ENCODE assay signal across 9 cellular contexts in the genomic region with DNA sequence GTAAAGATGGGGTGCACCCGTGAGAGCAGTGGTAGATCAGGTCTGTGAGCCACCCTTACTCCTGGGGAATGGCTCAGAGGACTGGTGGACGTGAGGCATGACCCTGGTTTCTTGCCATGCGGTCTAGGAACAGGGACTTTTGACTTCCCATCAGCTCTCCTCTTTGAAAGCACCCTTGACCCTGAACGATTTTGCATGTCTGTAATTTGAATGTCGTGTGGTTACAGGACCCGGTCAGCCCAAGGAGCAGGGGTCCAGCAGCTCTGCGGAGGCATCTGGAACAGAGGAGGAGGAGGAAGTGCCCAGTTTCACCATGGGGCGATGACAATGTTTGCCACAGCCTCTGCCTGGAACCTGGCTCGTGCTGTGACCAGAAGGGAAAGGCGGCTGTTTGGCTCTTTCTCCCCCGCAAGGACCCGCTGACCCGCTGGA. TPM values are rescaled to one million over a fixed set of nuclear protein-coding genes. Genes with fewer than 3 reads are reported as not detected.
DNase-seq lines count a peak whose midpoint lies in the region; ATAC-seq and TF ChIP-seq lines count a peak whose summit lies in the region.
"Had no signal": no experiment of that assay in that cellular context is flagged by ENCODE, and none has a peak within 500 bp of the region (broad histone marks: within the 10 kb centered on the region; RNA-seq: fewer than 3 reads in every experiment).

No MANE protein-coding gene starts in this region.

- H3K27me3 Mint-ChIP-seq in endodermal cell (ENCODE audit: insufficient read depth), result no peaks in the 10 kb centered on the region

- H3K27ac ChIP-seq in BLaER1, result peak overlapping the region; percentile 98
- H3K27ac ChIP-seq in endodermal cell (ENCODE audit: low read depth, low read length), result no peak overlapping the region
- H3K27ac ChIP-seq: right atrium auricular region had no signal

- H3K4me3 ChIP-seq in BLaER1 (peak overlapping the region; percentile 55; the same call in 1 of the 2 replicates), endodermal cell (ENCODE audit: low read length) (no peak overlapping the region)
- H3K4me3 ChIP-seq: right atrium auricular region had no signal

- peak overlapping the region; percentile 54 for H3K27ac Mint-ChIP-seq in endodermal cell

- H3K4me1 ChIP-seq in BLaER1 (peaks cover 100% of the 10 kb centered on the region), endodermal cell (ENCODE audit: control insufficient read depth, insufficient read depth, low read length) (peaks cover 3% of the 10 kb centered on the region)
- H3K4me1 ChIP-seq: right atrium auricular region had no signal

- no peak for TF ChIP-seq CTCF in endodermal cell (conservative IDR thresholded peaks at IDR 0.05)

- H3K9me3 ChIP-seq in BLaER1, result no peaks in the 10 kb centered on the region
- no peaks in the 10 kb centered on the region for H3K9me3 ChIP-seq in endodermal cell (ENCODE audit: control insufficient read depth, low read length)
- H3K9me3 ChIP-seq: right atrium auricular region had no signal

- no peaks in the 10 kb centered on the region for H3K9me3 Mint-ChIP-seq in endodermal cell

- WGBS in endodermal cell (ENCODE audit: insufficient coverage in 1 of 2, insufficient read length in 1 of 2), 2 experiments, result 92 to 98% methylated on average over 9 to 13 of the region's 13 CpGs

- H3K4me2 ChIP-seq in BLaER1, result peak overlapping the region; percentile 95

- H3K36me3 Mint-ChIP-seq in endodermal cell (ENCODE audit: low read depth), result peaks cover 53% of the 10 kb centered on the region

- peak; percentile 38 for ATAC-seq in GM18909 (IDR thresholded peaks at IDR 0.05; ENCODE audit: poor library complexity, unreplicated experiment)

- no peak overlapping the region for H3K4me3 Mint-ChIP-seq in endodermal cell

- H3K9ac ChIP-seq in BLaER1 (peak overlapping the region; percentile 82), endodermal cell (ENCODE audit: extremely low read depth, low read length, poor library complexity, severe bottlenecking) (no peak overlapping the region)

- peak; percentile 56 for DNase-seq in NOMO-1 treated with DMSO at 0.1 percent for 48 hours (lab: John Stamatoyannopoulos, UW; ENCODE audit: unreplicated experiment)
- no peak for DNase-seq in endodermal cell
- no peak for DNase-seq in NCI-H226
- DNase-seq in NCI-H2196 (lab: John Stamatoyannopoulos, UW; ENCODE audit: unreplicated experiment), result no peak
- DNase-seq in activated effector memory CD4-positive, alpha-beta T cell treated with anti-CD3 and anti-CD28 coated beads, Interleukin-2, amount 50 U/mL, for 16 hours, result no peak
- DNase-seq in NCI-H345 (lab: John Stamatoyannopoulos, UW), result no peak

- H3K27me3 ChIP-seq in BLaER1 (no peaks in the 10 kb centered on the region), endodermal cell (ENCODE audit: control insufficient read depth, insufficient read depth, low read length, poor library complexity, severe bottlenecking) (no peaks in the 10 kb centered on the region)
- H3K27me3 ChIP-seq: right atrium auricular region had no signal

- H3K36me3 ChIP-seq in BLaER1 (peaks cover 31% of the 10 kb centered on the region; the same call in 1 of the 2 replicates), endodermal cell (ENCODE audit: control insufficient read depth, insufficient read depth, low read length) (peaks cover 26% of the 10 kb centered on the region)

- H4K20me1 ChIP-seq in BLaER1, result no peaks in the 10 kb centered on the region

- peaks cover 9% of the 10 kb centered on the region for H3K4me1 Mint-ChIP-seq in endodermal cell

RNA-seq across cellular contexts. Expression of a gene that starts 8.6 kb away (rescaled TPM):
- total RNA-seq in endodermal cell, result 10 to 100 TPM; 24.3 to 26.1 TPM
- polyA plus RNA-seq in endodermal cell (2013, experiment 1 of 2), result 27.6 TPM
- 28.1 TPM for polyA plus RNA-seq in endodermal cell (2013, experiment 2 of 2)

RNA-seq across cellular contexts. Expression of a gene that starts 28.6 kb away (rescaled TPM):
- total RNA-seq in endodermal cell, result 10 to 100 TPM; 30.3 to 35.0 TPM
- polyA plus RNA-seq in endodermal cell (2013, experiment 1 of 2), result 34.9 TPM
- polyA plus RNA-seq in endodermal cell (2013, experiment 2 of 2), result 29.8 TPM

RNA-seq across cellular contexts. Expression of a gene that starts 39.9 kb away (rescaled TPM):
- total RNA-seq in endodermal cell, result 10 to 100 TPM; 16.2 to 17.2 TPM
- 10.3 TPM for polyA plus RNA-seq in endodermal cell (2013, experiment 1 of 2)
- polyA plus RNA-seq in endodermal cell (2013, experiment 2 of 2), result 10.9 TPM

RNA-seq across cellular contexts. Expression of a gene that starts 40.0 kb away (rescaled TPM):
- 10 to 100 TPM; 30.9 to 43.5 TPM for total RNA-seq in endodermal cell
- 21.3 TPM for polyA plus RNA-seq in endodermal cell (2013, experiment 1 of 2)
- 22.8 TPM for polyA plus RNA-seq in endodermal cell (2013, experiment 2 of 2)

RNA-seq across cellular contexts. Expression of a gene that starts 53.9 kb away (rescaled TPM):
- 10 to 100 TPM; 48.6 to 59.0 TPM for total RNA-seq in endodermal cell
- 81.5 TPM for polyA plus RNA-seq in endodermal cell (2013, experiment 1 of 2)
- 71.7 TPM for polyA plus RNA-seq in endodermal cell (2013, experiment 2 of 2)
